Comparison of ENCODE assay signal across 1 cellular context in genomic region chr6:37353761-37354525, GRCh38.
TF ChIP-seq lines count a peak whose summit lies in the region.

Gene RNF8, plus strand, starts transcription at chr6:37353983. Its CDS starts 182 bp downstream, at chr6:37354165.

TF ChIP-seq in K562, 482 proteins besides CTCF, POLR2A, EP300 and RAD21 (continued from another document and continues in another):
- TF ChIP-seq ZNF639 (CRISPR knock-in tag; conservative IDR thresholded peaks at IDR 0.05 in 1 of 2, IDR thresholded peaks at IDR 0.05 in 1 of 2) (0 out of 4 replicates have a peak, but pooled peaks of 1 of the 2 experiments have one; percentile 36), BRD4 (IDR thresholded peaks at IDR 0.05) (no peak), SRSF7 (optimal IDR thresholded peaks at IDR 0.05; ENCODE audit: low read depth, low read length) (no peak), ZNF318 (IDR thresholded peaks at IDR 0.05; ENCODE audit: borderline replicate concordance in 1 of 2, low read depth in 1 of 2) (no peak), AFF4 (CRISPR knock-in tag; IDR thresholded peaks at IDR 0.05) (peak; percentile 51; the same call in 1 of the 2 replicates), ZNF609 (CRISPR knock-in tag; IDR thresholded peaks at IDR 0.05; ENCODE audit: borderline replicate concordance) (no peak), CBX3 (IDR thresholded peaks at IDR 0.05; ENCODE audit: borderline replicate concordance in 1 of 2, low read length in 2 of 2) (no peak), BACH1 (tag; IDR thresholded peaks at IDR 0.05) (no peak), THRAP3 (IDR thresholded peaks at IDR 0.05; ENCODE audit: borderline replicate concordance) (0 out of 2 replicates have a peak, but pooled peaks have one; percentile 3), HDAC2 (IDR thresholded peaks at IDR 0.05) (peak; percentile 34; the same call in 1 of the 2 replicates), MTA3 (IDR thresholded peaks at IDR 0.05; ENCODE audit: borderline replicate concordance) (peak; percentile 51; the same call in 1 of the 2 replicates), CEBPZ (IDR thresholded peaks at IDR 0.05; ENCODE audit: borderline replicate concordance, low read depth, low read length) (no peak), ERF (CRISPR knock-in tag; IDR thresholded peaks at IDR 0.05) (no peak), NCOA4 (IDR thresholded peaks at IDR 0.05; ENCODE audit: partially characterized antibody) (no peak), CTBP1 (IDR thresholded peaks at IDR 0.05; ENCODE audit: borderline replicate concordance) (peak; percentile 77), HNRNPLL (IDR thresholded peaks at IDR 0.05; ENCODE audit: low read depth, low read length, poor library complexity, severe bottlenecking) (peak; percentile 79), TAL1 (IDR thresholded peaks at IDR 0.05) (no peak), THAP12 (CRISPR knock-in tag; IDR thresholded peaks at IDR 0.05) (0 out of 2 replicates have a peak, but pooled peaks have one; percentile 35), ZNF583 (CRISPR knock-in tag; IDR thresholded peaks at IDR 0.05) (no peak), SAP30 (IDR thresholded peaks at IDR 0.05; ENCODE audit: borderline replicate concordance, insufficient read depth, low read depth, low read length, poor library complexity, severe bottlenecking) (peak; percentile 58), ZNF23 (CRISPR knock-in tag; IDR thresholded peaks at IDR 0.05) (no peak), ZBTB8A (IDR thresholded peaks at IDR 0.05; ENCODE audit: partially characterized antibody) (no peak), ZNF766 (CRISPR knock-in tag; conservative IDR thresholded peaks at IDR 0.05) (no peak), U2AF1 (optimal IDR thresholded peaks at IDR 0.05; ENCODE audit: low read depth, low read length) (no peak), PCBP1 (IDR thresholded peaks at IDR 0.05; ENCODE audit: low read depth, low read length, poor library complexity, severe bottlenecking) (peak; percentile 9), ZFP36 (IDR thresholded peaks at IDR 0.05; ENCODE audit: low read depth, low read length, partially characterized antibody) (peak; percentile 6), NR2F6 (CRISPR knock-in tag; IDR thresholded peaks at IDR 0.05) (no peak), KLF6 (CRISPR knock-in tag; IDR thresholded peaks at IDR 0.05; ENCODE audit: borderline replicate concordance) (no peak), NR2C1 (IDR thresholded peaks at IDR 0.05) (no peak), NR2C1 (tag; IDR thresholded peaks at IDR 0.05) (no peak), DMBX1 (CRISPR knock-in tag; IDR thresholded peaks at IDR 0.05; ENCODE audit: borderline replicate concordance) (no peak), PHF21A (IDR thresholded peaks at IDR 0.05; ENCODE audit: borderline replicate concordance, low read depth) (no peak), MAZ (CRISPR knock-in tag; conservative IDR thresholded peaks at IDR 0.05 in 1 of 2, IDR thresholded peaks at IDR 0.05 in 1 of 2) (peak; percentile 57 to 79; a peak in 2 of 4 replicates), MCM2 (IDR thresholded peaks at IDR 0.05; ENCODE audit: low read depth) (no peak)
